In the genomic region with DNA sequence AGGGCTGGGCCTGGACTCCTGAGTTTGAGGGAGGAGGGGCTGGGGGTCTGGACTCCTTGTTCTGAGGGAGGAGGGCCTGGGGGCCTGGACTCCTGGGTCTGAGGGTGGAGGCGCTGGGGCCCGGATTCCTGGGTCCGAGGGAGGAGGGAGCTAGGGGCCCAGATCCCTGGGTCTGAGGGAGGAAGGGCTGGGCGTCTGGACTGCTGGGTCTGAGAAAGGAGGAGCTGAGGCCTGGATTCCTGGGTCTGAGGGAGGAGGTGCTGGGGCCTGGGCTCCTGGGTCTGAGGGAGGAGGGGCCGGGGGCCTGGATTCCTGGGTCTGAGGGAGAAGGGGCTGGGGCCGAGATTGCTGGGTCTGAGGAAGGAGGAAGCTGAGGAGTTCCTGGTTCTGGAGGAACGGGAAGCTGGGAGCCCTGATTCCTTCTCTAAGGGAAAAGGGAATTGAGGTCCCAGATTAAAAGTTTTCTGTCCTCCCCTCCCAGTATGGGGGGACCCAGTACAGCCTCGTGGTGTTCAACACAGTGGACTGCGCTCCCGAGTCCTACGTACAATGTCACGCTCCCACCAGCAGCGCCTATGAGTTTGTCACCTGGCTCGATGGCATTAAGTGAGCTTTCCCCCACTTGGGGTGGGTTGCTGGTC, we compare ENCODE assay signal across 8 cellular contexts. TPM values are rescaled to one million over a fixed set of nuclear protein-coding genes. Genes with fewer than 3 reads are reported as not detected.
DNase-seq lines count a peak whose midpoint lies in the region; ATAC-seq lines count a peak whose summit lies in the region.

No MANE protein-coding gene starts in this region.

- peaks cover 12% of the 10 kb centered on the region for H3K36me3 ChIP-seq in iPS-18a (ENCODE audit: control insufficient read depth, low read depth, low read length)
- peaks cover 0 to 12% of the 10 kb centered on the region in 2 donors for H3K36me3 ChIP-seq in stomach smooth muscle (ENCODE audit: control insufficient read depth in 2 of 2, insufficient read depth in 2 of 2, low read length in 2 of 2)

- CTCF ChIA-PET in activated CD4-positive, alpha-beta memory T cell treated with anti-CD3 and anti-CD28 coated beads, Interleukin-2, amount 10 ng/mL, durations not matched to agents 7 days and 5 days (lab: Charles Lee), result no interaction called here

- H3K4me3 ChIP-seq in iPS-18a (ENCODE audit: low read length) (peak overlapping the region; percentile 94), stomach smooth muscle (ENCODE audit: low read length in 2 of 2) (peak overlapping the region; percentile 83 to 96)

- no peaks in the 10 kb centered on the region for H3K9me3 Mint-ChIP-seq in activated CD4-positive, alpha-beta memory T cell treated with anti-CD3 and anti-CD28 coated beads, Interleukin-2, amount 10 ng/mL, durations not matched to agents 7 days and 5 days

- peak overlapping the region; percentile 86 for H3K4me3 Mint-ChIP-seq in activated CD4-positive, alpha-beta memory T cell treated with anti-CD3 and anti-CD28 coated beads, Interleukin-2, amount 10 ng/mL, durations not matched to agents 7 days and 5 days

- peak overlapping the region; percentile 77 for H3K27ac ChIP-seq in iPS-18a (ENCODE audit: low read length)
- H3K27ac ChIP-seq in stomach smooth muscle (ENCODE audit: low read length), result peak overlapping the region; percentile 92

- POLR2A ChIA-PET in activated CD4-positive, alpha-beta memory T cell treated with anti-CD3 and anti-CD28 coated beads, Interleukin-2, amount 10 ng/mL, durations not matched to agents 7 days and 5 days (lab: Charles Lee), result interaction anchor here (0.8 to 2.5 kb wide), 7 partner anchors 9 to 58 kb away, joined by 3 to 22 read pairs (median 4); partner anchors contain the start of genes AKT1S1, PTOV1 and TBC1D17

- peak; percentile 22 for DNase-seq in NCI-H345 (lab: John Stamatoyannopoulos, UW)
- DNase-seq in NCI-H345 treated with DMSO at 0.1 percent for 48 hours (lab: John Stamatoyannopoulos, UW; ENCODE audit: unreplicated experiment), result no peak
- DNase-seq in activated CD4-positive, alpha-beta memory T cell treated with anti-CD3 and anti-CD28 coated beads, Interleukin-2, amount 10 ng/mL, durations not matched to agents 7 days and 5 days, result no peak
- DNase-seq in islet precursor cell, result no peak
- no peak for DNase-seq in EL

- ATAC-seq in GM18517 (IDR thresholded peaks at IDR 0.05; ENCODE audit: unreplicated experiment), result no peak

- H3K4me1 ChIP-seq in iPS-18a (ENCODE audit: control insufficient read depth, low read depth, low read length), result peaks cover 10% of the 10 kb centered on the region
- H3K4me1 ChIP-seq in stomach smooth muscle (ENCODE audit: control insufficient read depth, insufficient read depth, low read length), result peaks cover 12% of the 10 kb centered on the region

- H3K9ac ChIP-seq in iPS-18a (ENCODE audit: low read length), result peak overlapping the region; percentile 93
- peak overlapping the region; percentile 92 to 93 for H3K9ac ChIP-seq in stomach smooth muscle (ENCODE audit: low read length in 2 of 2)

- no peaks in the 10 kb centered on the region for H3K9me3 ChIP-seq in iPS-18a (ENCODE audit: control insufficient read depth, low read depth, low read length)
- H3K9me3 ChIP-seq in stomach smooth muscle (ENCODE audit: control insufficient read depth in 2 of 2, low read length in 2 of 2), result no peaks in the 10 kb centered on the region

- H3K27ac Mint-ChIP-seq in activated CD4-positive, alpha-beta memory T cell treated with anti-CD3 and anti-CD28 coated beads, Interleukin-2, amount 10 ng/mL, durations not matched to agents 7 days and 5 days, result peak overlapping the region; percentile 93

- H3K36me3 Mint-ChIP-seq in activated CD4-positive, alpha-beta memory T cell treated with anti-CD3 and anti-CD28 coated beads, Interleukin-2, amount 10 ng/mL, durations not matched to agents 7 days and 5 days (ENCODE audit: low read depth), result peaks cover 21% of the 10 kb centered on the region

- peaks cover 30% of the 10 kb centered on the region for H3K4me1 Mint-ChIP-seq in activated CD4-positive, alpha-beta memory T cell treated with anti-CD3 and anti-CD28 coated beads, Interleukin-2, amount 10 ng/mL, durations not matched to agents 7 days and 5 days

- H3K27me3 ChIP-seq in iPS-18a (ENCODE audit: control insufficient read depth, insufficient read depth, low read length), result no peaks in the 10 kb centered on the region
- no peaks in the 10 kb centered on the region for H3K27me3 ChIP-seq in stomach smooth muscle (ENCODE audit: control insufficient read depth in 1 of 2, insufficient read depth in 2 of 2, low read length in 2 of 2)

- H3K27me3 Mint-ChIP-seq in activated CD4-positive, alpha-beta memory T cell treated with anti-CD3 and anti-CD28 coated beads, Interleukin-2, amount 10 ng/mL, durations not matched to agents 7 days and 5 days, result no peaks in the 10 kb centered on the region

RNA-seq across cellular contexts. Expression of gene MED25, which starts 0.7 kb away (rescaled TPM):
- 10 to 100 TPM; 65.3 to 67.9 TPM for total RNA-seq in activated CD4-positive, alpha-beta memory T cell treated with anti-CD3 and anti-CD28 coated beads, Interleukin-2, amount 10 ng/mL, durations not matched to agents 7 days and 5 days

RNA-seq across cellular contexts. Expression of gene FUZ, which starts 5.7 kb away (rescaled TPM):
- total RNA-seq in activated CD4-positive, alpha-beta memory T cell treated with anti-CD3 and anti-CD28 coated beads, Interleukin-2, amount 10 ng/mL, durations not matched to agents 7 days and 5 days, result 10 to 100 TPM; 13.7 to 13.9 TPM

RNA-seq across cellular contexts. Expression of gene PTOV1, which starts 32.1 kb away (rescaled TPM):
- 10 to 100 TPM; 69.3 to 71.7 TPM for total RNA-seq in activated CD4-positive, alpha-beta memory T cell treated with anti-CD3 and anti-CD28 coated beads, Interleukin-2, amount 10 ng/mL, durations not matched to agents 7 days and 5 days

RNA-seq across cellular contexts. Expression of gene PNKP, which starts 48.6 kb away (rescaled TPM):
- 100 to 1,000 TPM; 121 to 129 TPM for total RNA-seq in activated CD4-positive, alpha-beta memory T cell treated with anti-CD3 and anti-CD28 coated beads, Interleukin-2, amount 10 ng/mL, durations not matched to agents 7 days and 5 days

RNA-seq across cellular contexts. Expression of gene AP2A1, which starts 52.0 kb away (rescaled TPM):
- 10 to 100 TPM; 78.0 to 79.2 TPM for total RNA-seq in activated CD4-positive, alpha-beta memory T cell treated with anti-CD3 and anti-CD28 coated beads, Interleukin-2, amount 10 ng/mL, durations not matched to agents 7 days and 5 days
